ENCODE assay signal across 15 cellular contexts in the genomic region with DNA sequence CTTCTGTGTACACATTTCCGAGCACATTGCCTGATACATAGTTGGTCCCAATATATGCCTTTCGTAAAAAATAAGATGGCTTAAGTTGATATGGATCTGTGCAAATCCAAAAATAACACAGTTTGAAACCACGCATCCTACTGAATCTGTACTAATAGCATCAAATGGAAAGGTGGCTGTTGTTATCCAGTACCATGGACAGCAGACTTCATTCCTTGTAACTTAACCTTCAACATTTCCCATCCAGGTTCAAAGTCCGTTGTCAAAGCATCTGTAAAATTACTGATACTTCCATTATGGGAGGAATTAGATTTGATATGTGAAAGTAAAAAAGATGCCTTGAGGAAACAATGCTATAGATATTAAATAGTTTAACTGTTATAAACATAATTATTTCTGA.
A peak's percentile ranks its signal among the peaks of the same experiment; 100 is the strongest.
DNase-seq lines count a peak whose midpoint lies in the region; ATAC-seq, FAIRE-seq and TF ChIP-seq lines count a peak whose summit lies in the region.
"Had no signal": no experiment of that assay in that cellular context is flagged by ENCODE, and none has a peak within 500 bp of the region (broad histone marks: within the 10 kb centered on the region; RNA-seq: fewer than 3 reads in every experiment).

No MANE protein-coding gene starts in this region.

- no peaks in the 10 kb centered on the region for H3K4me1 ChIP-seq in GM12878 (ENCODE audit: control insufficient read depth, insufficient read depth, low read length)
- H3K4me1 ChIP-seq: tibial artery had no signal

- no peak for TF ChIP-seq RAD21 in GM12878 (IDR thresholded peaks at IDR 0.05; ENCODE audit: insufficient read depth, low read depth, low read length)

- intact Hi-C loops in GM12878 (cut with micrococcal nuclease; ENCODE audit: unreplicated experiment) = no loop called here

- no peak overlapping the region for H3K4me2 ChIP-seq in GM12878 (ENCODE audit: control insufficient read depth, insufficient read depth)

- BruUV-seq in GM12878 (replicated peaks; lab: Mats Ljungman, UMichigan) = no TSS peak

- H3K27ac ChIP-seq in GM12878 (ENCODE audit: control insufficient read depth, insufficient read depth) = no peak overlapping the region
- H3K27ac ChIP-seq: tibial artery had no signal

- no peaks in the 10 kb centered on the region for H3K9me3 ChIP-seq in GM12878 (replicated peaks; ENCODE audit: control insufficient read depth, insufficient read depth, low read length)
- H3K9me3 ChIP-seq: mucosa of descending colon, tibial artery had no signal

- WGBS in GM12878 (ENCODE audit: insufficient coverage, insufficient replicate concordance, low lambda C conversion rate, missing lambda C conversion rate) = 37% methylated on average over 4 of the region's 4 CpGs

- no peak for TF ChIP-seq CTCF in GM12878 (IDR thresholded peaks at IDR 0.05 in 2 of 3, conservative IDR thresholded peaks at IDR 0.05 in 1 of 3; ENCODE audit: control insufficient read depth in 2 of 3, extremely low read depth in 1 of 3, insufficient read depth in 1 of 3, low read depth in 3 of 3, low read length in 3 of 3)
- TF ChIP-seq CTCF in GM13977 (IDR thresholded peaks at IDR 0.05; ENCODE audit: extremely low read depth, insufficient read depth, missing control alignments) = no peak

- no peak for TF ChIP-seq EP300 in GM12878 (IDR thresholded peaks at IDR 0.05; ENCODE audit: borderline replicate concordance in 1 of 2, control insufficient read depth in 1 of 2, low read depth in 2 of 2, low read length in 2 of 2)

- RAD21 ChIA-PET in GM12878 (lab: Charles Lee; ENCODE audit: unreplicated experiment) = no interaction called here

- CTCF ChIA-PET in GM12878 (lab: Yijun Ruan, JAX) = no interaction called here

- POLR2A ChIA-PET in GM12878 (lab: Charles Lee) = no interaction called here

- H3K79me2 ChIP-seq in GM12878 (ENCODE audit: control insufficient read depth, insufficient read depth, low read length) = no peaks in the 10 kb centered on the region

- no peaks in the 10 kb centered on the region for H3K36me3 ChIP-seq in GM12878 (ENCODE audit: control insufficient read depth in 2 of 2, insufficient read depth in 2 of 2, low read length in 1 of 2)
- H3K36me3 ChIP-seq: tibial artery had no signal

- H3K4me3 ChIP-seq in GM12878 = no peak overlapping the region
- H3K4me3 ChIP-seq: mucosa of descending colon, tibial artery had no signal

- no peaks in the 10 kb centered on the region for H3K27me3 ChIP-seq in GM12878 (replicated peaks in 1 of 2; ENCODE audit: control insufficient read depth in 2 of 2, insufficient read depth in 2 of 2, low read length in 1 of 2)
- H3K27me3 ChIP-seq: tibial artery had no signal

- SMC1A ChIA-PET in GM12878 (lab: Charles Lee; ENCODE audit: uncharacterized antibody, unreplicated experiment) = no interaction called here

- no peak overlapping the region for H2AFZ ChIP-seq in GM12878 (ENCODE audit: control insufficient read depth, low read depth, low read length)

- peak; percentile 44 for DNase-seq in AG20443 (ENCODE audit: low spot score)
- peak; percentile 73 for DNase-seq in HuH-7.5 (ENCODE audit: low spot score)
- no peak for DNase-seq in GM12878 (ENCODE audit: low read depth, low spot score)
- peak; percentile 58 for DNase-seq in kidney glomerular epithelial cell (lab: John Stamatoyannopoulos, UW)
- no peak for DNase-seq in CD1c-positive myeloid dendritic cell (ENCODE audit: extremely low spot score)
- DNase-seq in GM13977 (ENCODE audit: low spot score) = no peak
- no peak for DNase-seq in SK-N-DZ (ENCODE audit: low spot score)
- DNase-seq in hippocampal formation (lab: John Stamatoyannopoulos, UW) = no peak
- DNase-seq: activated CD4-positive, alpha-beta T cell treated with anti-CD3 and anti-CD28 coated beads, Interleukin-2, amount 50 U/mL, for 4 hours; activated naive CD4-positive, alpha-beta T cell; C1 segment of cervical spinal cord; NCI-H69; retina; tibial artery had no signal

- TF ChIP-seq POLR2A in GM12878 (IDR thresholded peaks at IDR 0.05; ENCODE audit: low read depth, low read length) = no peak

- in situ Hi-C loops in GM12878 (cut with MboI) (no loop called here), GM13977 (cut with MboI; ENCODE audit: low pct_unique_long_range_greater_than_20kb, low sequenced_read_pairs, unreplicated experiment) (no loop called here)

- no peak for ATAC-seq in GM12878
- ATAC-seq: mucosa of descending colon had no signal

- H3K9ac ChIP-seq in GM12878 (ENCODE audit: control insufficient read depth, insufficient read depth, low read length) = no peak overlapping the region

- no peak for FAIRE-seq in GM12878 (lab: Jason Lieb, UNC)

- no peaks in the 10 kb centered on the region for H4K20me1 ChIP-seq in GM12878 (ENCODE audit: control insufficient read depth, insufficient read depth)

TF ChIP-seq in GM12878, 131 proteins besides CTCF, POLR2A, EP300 and RAD21:
- TF ChIP-seq, protein P1, sequence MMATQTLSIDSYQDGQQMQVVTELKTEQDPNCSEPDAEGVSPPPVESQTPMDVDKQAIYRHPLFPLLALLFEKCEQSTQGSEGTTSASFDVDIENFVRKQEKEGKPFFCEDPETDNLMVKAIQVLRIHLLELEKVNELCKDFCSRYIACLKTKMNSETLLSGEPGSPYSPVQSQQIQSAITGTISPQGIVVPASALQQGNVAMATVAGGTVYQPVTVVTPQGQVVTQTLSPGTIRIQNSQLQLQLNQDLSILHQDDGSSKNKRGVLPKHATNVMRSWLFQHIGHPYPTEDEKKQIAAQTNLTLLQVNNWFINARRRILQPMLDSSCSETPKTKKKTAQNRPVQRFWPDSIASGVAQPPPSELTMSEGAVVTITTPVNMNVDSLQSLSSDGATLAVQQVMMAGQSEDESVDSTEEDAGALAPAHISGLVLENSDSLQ (IDR thresholded peaks at IDR 0.05) = no peak
- peak in 1 of 2 experiments; percentile 56; a peak in 1 of 4 replicates for TF ChIP-seq ETV6 (conservative IDR thresholded peaks at IDR 0.05 in 1 of 2, IDR thresholded peaks at IDR 0.05 in 1 of 2; ENCODE audit: borderline replicate concordance in 1 of 2, low read depth in 1 of 2)
- TF ChIP-seq, protein P2, sequence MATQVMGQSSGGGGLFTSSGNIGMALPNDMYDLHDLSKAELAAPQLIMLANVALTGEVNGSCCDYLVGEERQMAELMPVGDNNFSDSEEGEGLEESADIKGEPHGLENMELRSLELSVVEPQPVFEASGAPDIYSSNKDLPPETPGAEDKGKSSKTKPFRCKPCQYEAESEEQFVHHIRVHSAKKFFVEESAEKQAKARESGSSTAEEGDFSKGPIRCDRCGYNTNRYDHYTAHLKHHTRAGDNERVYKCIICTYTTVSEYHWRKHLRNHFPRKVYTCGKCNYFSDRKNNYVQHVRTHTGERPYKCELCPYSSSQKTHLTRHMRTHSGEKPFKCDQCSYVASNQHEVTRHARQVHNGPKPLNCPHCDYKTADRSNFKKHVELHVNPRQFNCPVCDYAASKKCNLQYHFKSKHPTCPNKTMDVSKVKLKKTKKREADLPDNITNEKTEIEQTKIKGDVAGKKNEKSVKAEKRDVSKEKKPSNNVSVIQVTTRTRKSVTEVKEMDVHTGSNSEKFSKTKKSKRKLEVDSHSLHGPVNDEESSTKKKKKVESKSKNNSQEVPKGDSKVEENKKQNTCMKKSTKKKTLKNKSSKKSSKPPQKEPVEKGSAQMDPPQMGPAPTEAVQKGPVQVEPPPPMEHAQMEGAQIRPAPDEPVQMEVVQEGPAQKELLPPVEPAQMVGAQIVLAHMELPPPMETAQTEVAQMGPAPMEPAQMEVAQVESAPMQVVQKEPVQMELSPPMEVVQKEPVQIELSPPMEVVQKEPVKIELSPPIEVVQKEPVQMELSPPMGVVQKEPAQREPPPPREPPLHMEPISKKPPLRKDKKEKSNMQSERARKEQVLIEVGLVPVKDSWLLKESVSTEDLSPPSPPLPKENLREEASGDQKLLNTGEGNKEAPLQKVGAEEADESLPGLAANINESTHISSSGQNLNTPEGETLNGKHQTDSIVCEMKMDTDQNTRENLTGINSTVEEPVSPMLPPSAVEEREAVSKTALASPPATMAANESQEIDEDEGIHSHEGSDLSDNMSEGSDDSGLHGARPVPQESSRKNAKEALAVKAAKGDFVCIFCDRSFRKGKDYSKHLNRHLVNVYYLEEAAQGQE (IDR thresholded peaks at IDR 0.05; ENCODE audit: low read depth, low read length) = peak; percentile 82

Comparison
In these comparisons a context has a peak if more than half of its experiments do, and no peak if none do; other contexts are left out.
1. DNase-seq: peak in AG20443 (single experiment), HuH-7.5 (single experiment) and kidney glomerular epithelial cell (single experiment); none in GM12878 (single experiment), CD1c-positive myeloid dendritic cell (single experiment), GM13977 (single experiment), SK-N-DZ (single experiment) and hippocampal formation (0 of 2).